23 cellular contexts compared by ENCODE assay signal in the genomic region with DNA sequence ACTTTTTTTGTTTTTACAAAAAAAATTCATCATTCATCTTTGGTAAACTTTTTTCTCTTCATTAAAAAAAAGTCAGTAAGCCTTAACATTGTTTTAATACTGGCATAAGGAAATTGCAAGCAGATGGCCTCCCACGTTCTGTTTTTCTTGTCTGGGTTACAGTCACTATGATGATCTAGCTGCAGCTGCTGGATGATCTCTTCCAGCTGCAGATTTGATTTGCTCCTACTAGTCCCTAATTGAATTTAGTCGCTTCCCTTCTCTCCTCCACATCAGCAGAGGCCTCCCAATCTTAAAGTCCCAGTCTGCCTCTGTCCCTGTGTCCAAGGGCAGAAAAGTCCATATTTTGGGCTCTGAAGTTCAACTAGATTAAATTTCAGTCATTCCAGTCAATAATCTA.
DNase-seq lines count a peak whose midpoint lies in the region; ATAC-seq and TF ChIP-seq lines count a peak whose summit lies in the region.
"Had no signal": no experiment of that assay in that cellular context is flagged by ENCODE, and none has a peak within 500 bp of the region (broad histone marks: within the 10 kb centered on the region; RNA-seq: fewer than 3 reads in every experiment).

No MANE protein-coding gene starts in this region.

- H3K4me3 Mint-ChIP-seq in naive thymus-derived CD4-positive, alpha-beta T cell: no peak overlapping the region
- H3K4me3 Mint-ChIP-seq: activated CD8-positive, alpha-beta memory T cell treated with anti-CD3 and anti-CD28 coated beads, Interleukin-2, amount 10 ng/mL, durations not matched to agents 7 days and 5 days; brain; endodermal cell; GM23338; IgD-negative memory B cell; naive thymus-derived CD8-positive, alpha-beta T cell had no signal

- DNase-seq in Right ventricle myocardium inferior (ENCODE audit: missing footprints) (no peak), right atrium auricular region (ENCODE audit: low spot score) (no peak), brain pericyte (ENCODE audit: low read depth, low spot score) (peak; percentile 61), left ventricle myocardium superior (peak; percentile 23), uterus (peak; percentile 15 to 27)
- no peak for DNase-seq in stimulated activated naive CD4-positive, alpha-beta T cell (lab: John Stamatoyannopoulos, UW)
- DNase-seq in naive thymus-derived CD4-positive, alpha-beta T cell: no peak
- DNase-seq: 8988T; activated CD8-positive, alpha-beta memory T cell treated with anti-CD3 and anti-CD28 coated beads, Interleukin-2, amount 10 ng/mL, durations not matched to agents 7 days and 5 days; activated naive CD4-positive, alpha-beta T cell; Caco-2; endodermal cell; GDM1; head of caudate nucleus; naive thymus-derived CD8-positive, alpha-beta T cell; NCI-H1092 treated with DMSO at 0.1 percent for 48 hours; stimulated activated CD4-positive, alpha-beta T cell treated with anti-CD3 and anti-CD28 coated beads, Interleukin-2, amount 100 ng/mL, for 48 hours; trophoblast cell had no signal

- H3K27me3 Mint-ChIP-seq in naive thymus-derived CD4-positive, alpha-beta T cell: peaks cover 0 to 4% (median 0%) of the 10 kb centered on the region in 5 donors
- H3K27me3 Mint-ChIP-seq: activated CD8-positive, alpha-beta memory T cell treated with anti-CD3 and anti-CD28 coated beads, Interleukin-2, amount 10 ng/mL, durations not matched to agents 7 days and 5 days; brain had no signal

- no peaks in the 10 kb centered on the region for H3K4me1 ChIP-seq in right atrium auricular region
- no peaks in the 10 kb centered on the region for H3K4me1 ChIP-seq in uterus
- H3K4me1 ChIP-seq in naive thymus-derived CD4-positive, alpha-beta T cell (ENCODE audit: control insufficient read depth in 2 of 2, insufficient read depth in 2 of 2, low read length in 2 of 2): no peaks in the 10 kb centered on the region
- H3K4me1 ChIP-seq: Caco-2 had no signal

- H3K9me3 Mint-ChIP-seq in naive thymus-derived CD4-positive, alpha-beta T cell: peaks cover 0 to 6% (median 0%) of the 10 kb centered on the region in 11 donors
- H3K9me3 Mint-ChIP-seq: endodermal cell, GM23338, IgD-negative memory B cell had no signal

- H3K9me3 ChIP-seq in right atrium auricular region (no peaks in the 10 kb centered on the region), uterus (no peaks in the 10 kb centered on the region)
- H3K9me3 ChIP-seq in naive thymus-derived CD4-positive, alpha-beta T cell (ENCODE audit: control insufficient read depth in 2 of 3, low read length in 3 of 3): no peaks in the 10 kb centered on the region
- H3K9me3 ChIP-seq: Caco-2 had no signal

- ATAC-seq in Right ventricle myocardium inferior (peak; percentile 91), left ventricle myocardium superior (peak; percentile 91), HG03045 (IDR thresholded peaks at IDR 0.05; ENCODE audit: unreplicated experiment) (no peak)
- ATAC-seq in naive thymus-derived CD4-positive, alpha-beta T cell: no peak
- ATAC-seq: activated CD8-positive, alpha-beta memory T cell treated with anti-CD3 and anti-CD28 coated beads, Interleukin-2, amount 10 ng/mL, durations not matched to agents 7 days and 5 days; GM23338; naive thymus-derived CD8-positive, alpha-beta T cell had no signal

- no peak overlapping the region for H3K4me3 ChIP-seq in right atrium auricular region
- no peak overlapping the region for H3K4me3 ChIP-seq in uterus
- H3K4me3 ChIP-seq in naive thymus-derived CD4-positive, alpha-beta T cell (ENCODE audit: low read length): no peak overlapping the region
- H3K4me3 ChIP-seq: GM23338, SK-N-MC had no signal

- CTCF ChIA-PET in naive thymus-derived CD4-positive, alpha-beta T cell (lab: Charles Lee): no interaction called here

- H3K36me3 Mint-ChIP-seq in naive thymus-derived CD4-positive, alpha-beta T cell: no peaks in the 10 kb centered on the region
- H3K36me3 Mint-ChIP-seq: activated CD8-positive, alpha-beta memory T cell treated with anti-CD3 and anti-CD28 coated beads, Interleukin-2, amount 10 ng/mL, durations not matched to agents 7 days and 5 days; brain; IgD-negative memory B cell; naive thymus-derived CD8-positive, alpha-beta T cell had no signal

- H3K36me3 ChIP-seq in right atrium auricular region (no peaks in the 10 kb centered on the region), uterus (no peaks in the 10 kb centered on the region)
- H3K36me3 ChIP-seq in naive thymus-derived CD4-positive, alpha-beta T cell (ENCODE audit: control insufficient read depth in 2 of 3, insufficient read depth in 3 of 3, low read length in 3 of 3): no peaks in the 10 kb centered on the region

- peak overlapping the region in 1 of 2 donors; percentile 49 for H3K27ac ChIP-seq in right atrium auricular region
- H3K27ac ChIP-seq in uterus: peak overlapping the region in 1 of 2 donors; percentile 32
- no peak overlapping the region for H3K27ac ChIP-seq in naive thymus-derived CD4-positive, alpha-beta T cell (ENCODE audit: low read depth, low read length)
- H3K27ac ChIP-seq: SK-N-MC had no signal

- H3K4me1 Mint-ChIP-seq in naive thymus-derived CD4-positive, alpha-beta T cell: peaks cover 0 to 29% (median 12%) of the 10 kb centered on the region in 7 donors
- H3K4me1 Mint-ChIP-seq: endodermal cell had no signal

- TF ChIP-seq POLR2A in uterus (IDR thresholded peaks at IDR 0.05): no peak

- TF ChIP-seq CTCF in right atrium auricular region (IDR thresholded peaks at IDR 0.05): no peak
- TF ChIP-seq CTCF in uterus (IDR thresholded peaks at IDR 0.05): no peak

- H3K27me3 ChIP-seq in right atrium auricular region (no peaks in the 10 kb centered on the region), uterus (no peaks in the 10 kb centered on the region)
- H3K27me3 ChIP-seq in naive thymus-derived CD4-positive, alpha-beta T cell (ENCODE audit: control insufficient read depth in 2 of 2, insufficient read depth in 2 of 2, low read length in 2 of 2): no peaks in the 10 kb centered on the region

- intact Hi-C loops in Right ventricle myocardium inferior (cut with DNase I) (loop anchor here (5.0 kb wide), 1 partner anchor 109 kb away; no protein-coding TSS in a partner anchor), left ventricle myocardium superior (cut with micrococcal nuclease) (no loop called here), uterus (cut with DNase I; ENCODE audit: low total_unique reads) (no loop called here)
- intact Hi-C loops in naive thymus-derived CD4-positive, alpha-beta T cell (cut with micrococcal nuclease): loop anchor here in 1 of 2 donors (5.0 kb wide), 1 partner anchor 51 kb away; no protein-coding TSS in a partner anchor

- POLR2A ChIA-PET in naive thymus-derived CD4-positive, alpha-beta T cell (lab: Charles Lee): no interaction called here

- no peak overlapping the region for H3K27ac Mint-ChIP-seq in naive thymus-derived CD4-positive, alpha-beta T cell
- H3K27ac Mint-ChIP-seq: activated CD8-positive, alpha-beta memory T cell treated with anti-CD3 and anti-CD28 coated beads, Interleukin-2, amount 10 ng/mL, durations not matched to agents 7 days and 5 days; endodermal cell; GM23338; naive thymus-derived CD8-positive, alpha-beta T cell had no signal

Comparison
In these comparisons a context has a peak if more than half of its experiments do, and no peak if none do; other contexts are left out.
1. DNase-seq: peak in brain pericyte (single experiment), left ventricle myocardium superior (single experiment) and uterus (2 of 2); none in Right ventricle myocardium inferior (single experiment), right atrium auricular region (single experiment), stimulated activated naive CD4-positive, alpha-beta T cell (0 of 6) and naive thymus-derived CD4-positive, alpha-beta T cell (0 of 9).
2. ATAC-seq: peak in Right ventricle myocardium inferior (single experiment) and left ventricle myocardium superior (single experiment); none in naive thymus-derived CD4-positive, alpha-beta T cell (single experiment) and HG03045 (single experiment).